11 cellular contexts compared by ENCODE assay signal in genomic region chr3:58161435-58162398, GRCh38. TPM values are rescaled to one million over a fixed set of nuclear protein-coding genes. Genes with fewer than 3 reads are reported as not detected.
DNase-seq lines count a peak whose midpoint lies in the region; TF ChIP-seq lines count a peak whose summit lies in the region.
"Had no signal": no experiment of that assay in that cellular context is flagged by ENCODE, and none has a peak within 500 bp of the region (broad histone marks: within the 10 kb centered on the region; RNA-seq: fewer than 3 reads in every experiment).

No MANE protein-coding gene starts in this region.

- H3K36me3 ChIP-seq in breast epithelium (no peaks in the 10 kb centered on the region), ascending aorta (peaks cover 3 to 56% of the 10 kb centered on the region in 2 donors), kidney epithelial cell (ENCODE audit: control insufficient read depth, insufficient read depth, low read length) (peaks cover 1% of the 10 kb centered on the region), uterus (no peaks in the 10 kb centered on the region)
- H3K36me3 ChIP-seq: neutrophil had no signal

- TF ChIP-seq POLR2A in breast epithelium (IDR thresholded peaks at IDR 0.05) (no peak), uterus (IDR thresholded peaks at IDR 0.05) (no peak)

- TSS peak; percentile 4 for BruUV-seq in MCF 10A (replicated peaks; lab: Mats Ljungman, UMichigan)

- peak; percentile 99 for DNase-seq in MCF 10A (ENCODE audit: unreplicated experiment)
- no peak for DNase-seq in breast epithelium (ENCODE audit: low spot score in 2 of 2)
- DNase-seq in ascending aorta (ENCODE audit: low spot score in 2 of 2) = peak; percentile 54 to 90
- peak; percentile 90 for DNase-seq in kidney epithelial cell (ENCODE audit: low read depth)
- peak; percentile 79 to 86 for DNase-seq in uterus
- DNase-seq in putamen (ENCODE audit: low spot score) = no peak
- no peak for DNase-seq in stimulated activated CD8-positive, alpha-beta memory T cell treated with anti-CD3 and anti-CD28 coated beads, Interleukin-4, amount 100 ng/mL, for 48 hours
- DNase-seq in activated gamma-delta T cell (lab: John Stamatoyannopoulos, UW) = no peak

- no peak overlapping the region for H3K4me3 ChIP-seq in breast epithelium
- H3K4me3 ChIP-seq in ascending aorta = no peak overlapping the region
- no peak overlapping the region for H3K4me3 ChIP-seq in kidney epithelial cell (ENCODE audit: low read depth, low read length)
- no peak overlapping the region for H3K4me3 ChIP-seq in uterus

- H3K27me3 ChIP-seq in breast epithelium (no peaks in the 10 kb centered on the region), ascending aorta (no peaks in the 10 kb centered on the region), kidney epithelial cell (ENCODE audit: control insufficient read depth, insufficient read depth, low read length) (no peaks in the 10 kb centered on the region), uterus (no peaks in the 10 kb centered on the region)
- H3K27me3 ChIP-seq: neutrophil had no signal

- TF ChIP-seq CTCF in MCF 10A (IDR thresholded peaks at IDR 0.05; ENCODE audit: unreplicated experiment) (no peak), breast epithelium (IDR thresholded peaks at IDR 0.05) (no peak), ascending aorta (IDR thresholded peaks at IDR 0.05) (no peak), kidney epithelial cell (IDR thresholded peaks at IDR 0.05; ENCODE audit: insufficient read depth, low read length, poor library complexity, severe bottlenecking) (no peak), uterus (IDR thresholded peaks at IDR 0.05) (no peak)

- CTCF ChIA-PET in MCF 10A (lab: Yijun Ruan, JAX) = interaction anchor here (0.5 to 1.5 kb wide), 5 partner anchors 12 to 255 kb away, joined by 3 to 4 read pairs (median 3); partner anchors contain the start of gene FLNB

- no peaks in the 10 kb centered on the region for H3K9me3 Mint-ChIP-seq in MCF 10A (ENCODE audit: unreplicated experiment)
- H3K9me3 Mint-ChIP-seq: CD4-positive, CD25-positive, alpha-beta regulatory T cell had no signal

- H3K4me1 ChIP-seq in breast epithelium = no peaks in the 10 kb centered on the region
- H3K4me1 ChIP-seq in ascending aorta = peaks cover 11 to 38% of the 10 kb centered on the region in 2 donors
- peaks cover 11 to 16% of the 10 kb centered on the region in 2 donors for H3K4me1 ChIP-seq in uterus

- H3K27me3 Mint-ChIP-seq in MCF 10A (ENCODE audit: insufficient read depth, unreplicated experiment) = no peaks in the 10 kb centered on the region
- H3K27me3 Mint-ChIP-seq: CD4-positive, CD25-positive, alpha-beta regulatory T cell had no signal

- peak overlapping the region; percentile 91 for H3K27ac Mint-ChIP-seq in MCF 10A (ENCODE audit: low read depth, unreplicated experiment)

- H3K27ac ChIP-seq in breast epithelium = peak overlapping the region in 1 of 2 donors; percentile 36
- H3K27ac ChIP-seq in ascending aorta = peak overlapping the region; percentile 66 to 81
- peak overlapping the region; percentile 75 to 79 for H3K27ac ChIP-seq in uterus
- H3K27ac ChIP-seq: HL-60, neutrophil had no signal

- H3K36me3 Mint-ChIP-seq in MCF 10A (ENCODE audit: insufficient read depth, unreplicated experiment) = peaks cover 84% of the 10 kb centered on the region

- H3K4me3 Mint-ChIP-seq in MCF 10A (ENCODE audit: unreplicated experiment) = peak overlapping the region; percentile 13
- H3K4me3 Mint-ChIP-seq: CD4-positive, CD25-positive, alpha-beta regulatory T cell had no signal

- POLR2A ChIA-PET in MCF 10A (lab: Yijun Ruan, JAX) = interaction anchor here (0.6 to 1.2 kb wide), 3 partner anchors 13 to 87 kb away, joined by 3 to 4 read pairs (median 3); no protein-coding TSS in a partner anchor

- peaks cover 27% of the 10 kb centered on the region for H3K4me1 Mint-ChIP-seq in MCF 10A (ENCODE audit: insufficient read depth, unreplicated experiment)
- H3K4me1 Mint-ChIP-seq: CD4-positive, CD25-positive, alpha-beta regulatory T cell had no signal

- H3K9me3 ChIP-seq in breast epithelium = no peaks in the 10 kb centered on the region
- H3K9me3 ChIP-seq in ascending aorta = no peaks in the 10 kb centered on the region
- no peaks in the 10 kb centered on the region for H3K9me3 ChIP-seq in uterus
- H3K9me3 ChIP-seq: neutrophil had no signal

- intact Hi-C loops in MCF 10A (cut with micrococcal nuclease) (no loop called here), breast epithelium (cut with DNase I; ENCODE audit: low total_unique reads) (no loop called here), ascending aorta (cut with DNase I) (no loop called here), uterus (cut with DNase I; ENCODE audit: low total_unique reads) (no loop called here)

RNA-seq across cellular contexts. Expression of gene DNASE1L3, which starts 49.1 kb away (rescaled TPM):
- total RNA-seq in MCF 10A (2022) = not detected in 2 replicates
- total RNA-seq in breast epithelium = 1 to 10 TPM in 2 of 3 donors, under 1 TPM in 1; 0.44 to 9.2 (median 5.6) TPM
- 10.0 TPM for total RNA-seq in ascending aorta
- total RNA-seq in kidney epithelial cell = not detected in 2 replicates
- 1 to 10 TPM in 3 of 4 donors, under 1 TPM in 1; 0.77 to 3.2 (median 2.4) TPM for total RNA-seq in uterus
- total RNA-seq: CD4-positive, CD25-positive, alpha-beta regulatory T cell had no signal

Comparison
In these comparisons a context has a peak if more than half of its experiments do, and no peak if none do; other contexts are left out.
1. DNase-seq: peak in MCF 10A (single experiment), ascending aorta (2 of 2), kidney epithelial cell (single experiment) and uterus (2 of 2); none in breast epithelium (0 of 2), putamen (single experiment), stimulated activated CD8-positive, alpha-beta memory T cell treated with anti-CD3 and anti-CD28 coated beads, Interleukin-4, amount 100 ng/mL, for 48 hours (single experiment) and activated gamma-delta T cell (single experiment).